10 cellular contexts compared by ENCODE assay signal in the genomic region with DNA sequence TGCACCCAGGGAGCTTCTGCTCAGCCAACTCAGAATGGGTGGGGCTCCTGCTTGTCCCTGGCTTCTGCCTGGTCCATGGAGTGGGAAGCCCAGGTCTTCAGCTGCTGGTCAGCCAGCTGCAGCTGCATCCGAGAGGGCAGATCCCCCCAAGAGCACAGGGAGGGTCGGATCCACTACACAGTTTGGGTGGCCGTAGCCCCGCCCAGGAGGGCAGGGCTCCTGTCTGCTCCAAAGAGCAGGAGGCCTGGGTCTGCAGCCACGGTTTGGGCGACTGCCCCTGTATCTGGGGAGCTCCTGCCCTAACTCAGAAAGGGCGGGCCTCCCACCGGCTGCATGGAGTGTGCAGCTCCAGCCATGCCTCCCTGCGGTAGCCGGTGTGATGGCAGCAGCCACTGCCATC.
"Had no signal": no experiment of that assay in that cellular context is flagged by ENCODE, and none has a peak within 500 bp of the region (broad histone marks: within the 10 kb centered on the region; RNA-seq: fewer than 3 reads in every experiment).

No MANE protein-coding gene starts in this region.

- H3K4me3 ChIP-seq: GM23338, HAP-1 had no signal

- FAIRE-seq: H1, H54, HepG2 had no signal

- H2AFZ ChIP-seq: GM23338 had no signal

- H3K27ac Mint-ChIP-seq: GM23338, HFFc6, IgD-negative memory B cell had no signal

- H3K36me3 ChIP-seq: HAP-1 had no signal

- H3K4me1 ChIP-seq: HAP-1 had no signal

- H3K4me1 Mint-ChIP-seq: IgD-negative memory B cell had no signal

- H3K9me3 Mint-ChIP-seq: IgD-negative memory B cell had no signal

- H3K4me3 Mint-ChIP-seq: GM23338, HFFc6, IgD-negative memory B cell had no signal

- H3K9me3 ChIP-seq: HAP-1 had no signal

- DNase-seq: HFFc6, KBM-7 had no signal

- H3K27ac ChIP-seq: HL-60 had no signal

- H3K4me2 ChIP-seq: GM23338 had no signal

- ATAC-seq: GM23338, HCT116, HepG2 had no signal
